ENCODE assay signal across 17 cellular contexts in the genomic region with DNA sequence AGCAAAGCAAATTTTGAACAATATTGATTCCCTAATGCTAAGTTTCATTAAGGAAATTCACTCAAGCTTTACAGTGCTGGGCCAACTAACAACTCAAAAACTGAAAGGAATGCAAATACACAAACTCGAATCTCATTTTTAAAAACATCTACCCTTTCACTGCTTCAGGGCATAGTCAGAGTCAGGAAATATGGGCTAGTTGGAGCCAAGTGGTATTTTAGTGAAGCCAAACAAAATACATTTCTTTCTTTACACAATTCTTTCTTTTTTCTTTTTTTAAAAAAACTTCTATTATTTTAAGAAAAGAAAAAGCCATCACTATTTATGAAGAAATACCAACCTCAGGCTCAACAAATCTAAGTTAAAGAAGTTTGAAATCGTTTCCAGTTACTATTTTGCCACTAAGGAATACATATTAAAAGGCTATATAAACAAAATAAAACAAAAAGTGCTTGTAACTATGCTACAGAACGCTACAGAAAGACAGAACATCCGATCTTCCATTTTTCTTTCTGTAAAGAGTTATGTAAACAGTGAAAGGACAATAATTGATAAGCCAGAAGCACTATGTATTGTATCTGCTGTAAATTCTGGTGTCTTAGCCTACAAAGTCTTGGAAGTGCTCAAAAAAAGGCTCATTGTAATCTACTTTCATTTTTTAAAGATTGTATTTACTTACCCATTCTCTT.
A peak's percentile ranks its signal among the peaks of the same experiment; 100 is the strongest.
DNase-seq lines count a peak whose midpoint lies in the region; ATAC-seq and TF ChIP-seq lines count a peak whose summit lies in the region.
"Had no signal": no experiment of that assay in that cellular context is flagged by ENCODE, and none has a peak within 500 bp of the region (broad histone marks: within the 10 kb centered on the region; RNA-seq: fewer than 3 reads in every experiment).

No MANE protein-coding gene starts in this region.

- H2AFZ ChIP-seq in MM.1S (ENCODE audit: low read length) (no peak overlapping the region), mesenchymal stem cell (ENCODE audit: low read depth, low read length) (no peak overlapping the region)
- H2AFZ ChIP-seq: neural progenitor cell had no signal

- H3K36me3 ChIP-seq in MM.1S (replicated peaks; ENCODE audit: insufficient read depth, low read length): no peaks in the 10 kb centered on the region
- H3K36me3 ChIP-seq in brain microvascular endothelial cell (replicated peaks): no peaks in the 10 kb centered on the region
- H3K36me3 ChIP-seq in mesenchymal stem cell (ENCODE audit: control insufficient read depth in 1 of 2, insufficient read depth in 2 of 2, low read depth in 1 of 2, low read length in 2 of 2): no peaks in the 10 kb centered on the region
- no peaks in the 10 kb centered on the region for H3K36me3 ChIP-seq in thyroid gland
- H3K36me3 ChIP-seq: neural progenitor cell had no signal

- no peak for DNase-seq in Calu3
- no peak for DNase-seq in MM.1S
- DNase-seq in brain microvascular endothelial cell: no peak
- DNase-seq in mesenchymal stem cell: no peak
- DNase-seq in NCI-H1048 (lab: John Stamatoyannopoulos, UW): no peak
- no peak for DNase-seq in cerebellum (ENCODE audit: low spot score)
- no peak for DNase-seq in thyroid gland
- DNase-seq: activated CD8-positive, alpha-beta T cell treated with anti-CD3 and anti-CD28 coated beads for 36 hours; AML-193; amygdala; cortex of kidney; DMS153; NCI-H1694 had no signal

- no CpG with 5 or more reads among the region's 4 CpGs for WGBS in mesenchymal stem cell
- 49 to 53% methylated on average over 4 of the region's 4 CpGs for WGBS in thyroid gland, 2 donors

- H3K27ac Mint-ChIP-seq in Calu3 (ENCODE audit: unreplicated experiment): peak overlapping the region; percentile 20
- H3K27ac Mint-ChIP-seq: activated CD8-positive, alpha-beta T cell treated with anti-CD3 and anti-CD28 coated beads for 36 hours; neural progenitor cell had no signal

- no peaks in the 10 kb centered on the region for H3K79me1 ChIP-seq in mesenchymal stem cell (replicated peaks; ENCODE audit: low read length, poor library complexity, severe bottlenecking)

- intact Hi-C loops in Calu3 (cut with micrococcal nuclease; ENCODE audit: unreplicated experiment) (no loop called here), thyroid gland (cut with DNase I) (no loop called here)

- no peaks in the 10 kb centered on the region for H3K27me3 Mint-ChIP-seq in Calu3 (ENCODE audit: unreplicated experiment)
- H3K27me3 Mint-ChIP-seq: activated CD8-positive, alpha-beta T cell treated with anti-CD3 and anti-CD28 coated beads for 36 hours had no signal

- no peak overlapping the region for H2BK15ac ChIP-seq in mesenchymal stem cell (ENCODE audit: low read depth, poor library complexity, severe bottlenecking)

- no peak overlapping the region for H3K23ac ChIP-seq in mesenchymal stem cell (ENCODE audit: low read length in 2 of 2)

- in situ Hi-C loops in brain microvascular endothelial cell (cut with HindIII; ENCODE audit: low pct_ligation_motif_present, low sequenced_read_pairs): loop anchor here (25.0 kb wide), 1 partner anchor 198 kb away; no protein-coding TSS in a partner anchor

- peaks cover 2% of the 10 kb centered on the region for H3K9me3 Mint-ChIP-seq in Calu3 (ENCODE audit: low read depth, unreplicated experiment)
- H3K9me3 Mint-ChIP-seq: neural progenitor cell had no signal

- no peak overlapping the region for H3K4me3 ChIP-seq in MM.1S (ENCODE audit: low read length)
- no peak overlapping the region for H3K4me3 ChIP-seq in brain microvascular endothelial cell (ENCODE audit: low read depth, low read length)
- peak overlapping the region in 1 of 2 experiments; percentile 27 for H3K4me3 ChIP-seq in mesenchymal stem cell (ENCODE audit: insufficient read depth in 1 of 2, low read depth in 1 of 2, low read length in 2 of 2)
- H3K4me3 ChIP-seq in thyroid gland (replicated peaks in 1 of 3): no peak overlapping the region
- H3K4me3 ChIP-seq: esophagus muscularis mucosa, lung, neural progenitor cell had no signal

- no peak overlapping the region for H2BK5ac ChIP-seq in mesenchymal stem cell (ENCODE audit: low read depth, low read length, poor library complexity, severe bottlenecking)

- H4K8ac ChIP-seq in mesenchymal stem cell (ENCODE audit: low read length): no peak overlapping the region

- H3K4ac ChIP-seq in mesenchymal stem cell (ENCODE audit: low read depth in 1 of 2, low read length in 2 of 2): no peak overlapping the region

- no peaks in the 10 kb centered on the region for H3K79me2 ChIP-seq in MM.1S (ENCODE audit: low read length)

- H3K9me2 ChIP-seq in MM.1S (replicated peaks; ENCODE audit: insufficient read depth, low read length): no peaks in the 10 kb centered on the region

- no peak for ATAC-seq in GM18867 (IDR thresholded peaks at IDR 0.05; ENCODE audit: unreplicated experiment)
- ATAC-seq: activated CD8-positive, alpha-beta T cell treated with anti-CD3 and anti-CD28 coated beads for 36 hours had no signal

- no peak overlapping the region for H2BK120ac ChIP-seq in mesenchymal stem cell (ENCODE audit: low read depth, low read length)

- TF ChIP-seq CTCF in Calu3 (IDR thresholded peaks at IDR 0.05; ENCODE audit: unreplicated experiment) (no peak), MM.1S (IDR thresholded peaks at IDR 0.05; ENCODE audit: low read length) (no peak), brain microvascular endothelial cell (IDR thresholded peaks at IDR 0.05; ENCODE audit: low read depth, low read length, missing control alignments) (no peak), thyroid gland (IDR thresholded peaks at IDR 0.05) (no peak)

- H3K4me1 ChIP-seq in MM.1S (ENCODE audit: low read length): peaks cover 41% of the 10 kb centered on the region
- no peaks in the 10 kb centered on the region for H3K4me1 ChIP-seq in mesenchymal stem cell (ENCODE audit: control insufficient read depth, insufficient read depth, low read depth, low read length)
- H3K4me1 ChIP-seq in thyroid gland: peaks cover 15% of the 10 kb centered on the region in 2 donors
- H3K4me1 ChIP-seq: neural progenitor cell had no signal

- no TSS peak for BruUV-seq in Calu3 (replicated peaks; lab: Mats Ljungman, UMichigan)

- H4K20me1 ChIP-seq in MM.1S (ENCODE audit: insufficient read depth, low read length): no peaks in the 10 kb centered on the region

- no peak overlapping the region for H3K4me3 Mint-ChIP-seq in Calu3 (ENCODE audit: low read depth, unreplicated experiment)
- H3K4me3 Mint-ChIP-seq: activated CD8-positive, alpha-beta T cell treated with anti-CD3 and anti-CD28 coated beads for 36 hours; neural progenitor cell had no signal

- no peak overlapping the region for H4K91ac ChIP-seq in mesenchymal stem cell (ENCODE audit: low read length)

- H3K4me1 Mint-ChIP-seq in Calu3 (ENCODE audit: low read depth, unreplicated experiment): peaks cover 2% of the 10 kb centered on the region
- H3K4me1 Mint-ChIP-seq: neural progenitor cell had no signal

- no peak overlapping the region for H3K14ac ChIP-seq in mesenchymal stem cell (ENCODE audit: low read length in 2 of 2)

- no peaks in the 10 kb centered on the region for H3K9me3 ChIP-seq in MM.1S (replicated peaks; ENCODE audit: insufficient read depth, low read length)
- H3K9me3 ChIP-seq in mesenchymal stem cell (ENCODE audit: control insufficient read depth, low read length): no peaks in the 10 kb centered on the region
- no peaks in the 10 kb centered on the region for H3K9me3 ChIP-seq in thyroid gland
- H3K9me3 ChIP-seq: esophagus muscularis mucosa had no signal

- H2AK5ac ChIP-seq in mesenchymal stem cell (ENCODE audit: low read length, severe bottlenecking): no peak overlapping the region

- no peak for TF ChIP-seq POLR2A in thyroid gland (IDR thresholded peaks at IDR 0.05)

- H3K4me2 ChIP-seq in MM.1S (ENCODE audit: low read depth, low read length) (peak overlapping the region; percentile 12; the same call in 1 of the 2 replicates), mesenchymal stem cell (ENCODE audit: low read length, poor library complexity, severe bottlenecking) (no peak overlapping the region)
- H3K4me2 ChIP-seq: neural progenitor cell had no signal

- CTCF ChIA-PET in Calu3 (lab: Charles Lee): no interaction called here

- no peak overlapping the region for H3K27ac ChIP-seq in MM.1S (ENCODE audit: low read length)
- peak overlapping the region; percentile 26 for H3K27ac ChIP-seq in brain microvascular endothelial cell
- no peak overlapping the region for H3K27ac ChIP-seq in mesenchymal stem cell (ENCODE audit: low read length, poor library complexity, severe bottlenecking)
- peak overlapping the region in 1 of 3 donors; percentile 43 for H3K27ac ChIP-seq in thyroid gland
- H3K27ac ChIP-seq: esophagus muscularis mucosa, neural progenitor cell had no signal

- H3K27me3 ChIP-seq in MM.1S (replicated peaks; ENCODE audit: insufficient read depth, low read length) (no peaks in the 10 kb centered on the region), brain microvascular endothelial cell (replicated peaks) (no peaks in the 10 kb centered on the region), mesenchymal stem cell (ENCODE audit: control insufficient read depth in 1 of 2, insufficient read depth in 1 of 2, low read length in 2 of 2) (no peaks in the 10 kb centered on the region), thyroid gland (no peaks in the 10 kb centered on the region)
- H3K27me3 ChIP-seq: esophagus muscularis mucosa, neural progenitor cell had no signal

- H3K18ac ChIP-seq in mesenchymal stem cell (ENCODE audit: low read depth in 1 of 2, low read length in 2 of 2): no peak overlapping the region

- H3K36me3 Mint-ChIP-seq in Calu3 (ENCODE audit: insufficient read depth, unreplicated experiment): no peaks in the 10 kb centered on the region

- H3K9ac ChIP-seq in MM.1S (ENCODE audit: low read length) (no peak overlapping the region), mesenchymal stem cell (ENCODE audit: low read length) (peak overlapping the region; percentile 70)
- H3K9ac ChIP-seq: neural progenitor cell had no signal

- H2BK12ac ChIP-seq in mesenchymal stem cell (ENCODE audit: low read length in 2 of 2): no peak overlapping the region

- no peaks in the 10 kb centered on the region for H3F3A ChIP-seq in MM.1S (ENCODE audit: insufficient read depth, low read length)
